In genomic region chr6:119110601-119111548, GRCh38 we compare ENCODE assay signal across 8 cellular contexts. TPM values are rescaled to one million over a fixed set of nuclear protein-coding genes. Genes with fewer than 3 reads are reported as not detected.
DNase-seq lines count a peak whose midpoint lies in the region; ATAC-seq, FAIRE-seq and TF ChIP-seq lines count a peak whose summit lies in the region.

No MANE protein-coding gene starts in this region.

- in situ Hi-C loops in K562 (cut with MboI), result loop anchor here (5.0 to 10.0 kb wide), 2 partner anchors 144 to 826 kb away; no protein-coding TSS in a partner anchor

- POLR2A ChIA-PET in K562 (lab: Yijun Ruan, JAX), result interaction anchor here (0.5 to 1.3 kb wide), 12 partner anchors 9 to 310 kb away, joined by 3 to 7 read pairs (median 4); no protein-coding TSS in a partner anchor

- TF ChIP-seq CTCF in K562 (IDR thresholded peaks at IDR 0.05 in 2 of 3, conservative IDR thresholded peaks at IDR 0.05 in 1 of 3; ENCODE audit: insufficient read depth in 2 of 3, low read depth in 1 of 3, low read length in 3 of 3), result peak; percentile 68 to 86 (median 72)

- TF ChIP-seq EP300 in K562 (IDR thresholded peaks at IDR 0.05; ENCODE audit: low read length), result no peak

- CTCF ChIA-PET in K562 (lab: Yijun Ruan, JAX; ENCODE audit: low intra/inter-chr PET ratio), result interaction anchor here (0.8 to 4.3 kb wide), 5 partner anchors 143 to 827 kb away, joined by 3 to 48 read pairs (median 3); no protein-coding TSS in a partner anchor

- H3K27me3 ChIP-seq in K562 (ENCODE audit: control insufficient read depth in 2 of 2, insufficient read depth in 2 of 2, low read length in 2 of 2), result no peaks in the 10 kb centered on the region

- intact Hi-C loops in K562 (cut with micrococcal nuclease), result loop anchor here (1.0 to 5.0 kb wide), 5 partner anchors 143 to 829 kb away; partner anchors contain the start of gene ASF1A

- DNase-seq in NCI-H2107 treated with DMSO at 0.1 percent for 48 hours (lab: John Stamatoyannopoulos, UW; ENCODE audit: unreplicated experiment) (peak; percentile 68), NCI-H2107 (lab: John Stamatoyannopoulos, UW) (no peak), RPMI8226 (peak; percentile 55), K562 (ENCODE audit: extremely low read depth in 1 of 4, low spot score in 3 of 4) (peak; percentile 58 to 79 (median 64)), iPS-NIHi11 (ENCODE audit: low spot score) (peak; percentile 45)
- DNase-seq in Jurkat, Clone E6-1 (ENCODE audit: low read depth, low spot score), result peak; percentile 56
- DNase-seq in stimulated activated CD4-positive, alpha-beta T cell treated with anti-CD3 and anti-CD28 coated beads, Interleukin-2, amount 100 ng/mL, for 4 hours (ENCODE audit: low read depth), result peak; percentile 35

- no peaks in the 10 kb centered on the region for H3K79me2 ChIP-seq in K562 (ENCODE audit: control insufficient read depth, insufficient read depth, low read length)

- peak; percentile 72 for ATAC-seq in GM21528 (IDR thresholded peaks at IDR 0.05; ENCODE audit: low FRiP score, unreplicated experiment)
- ATAC-seq in K562, result peak; percentile 92

- H3K27ac ChIP-seq in K562 (ENCODE audit: extremely low read depth, low read depth, low read length), result no peak overlapping the region

- no peaks in the 10 kb centered on the region for H3K36me3 ChIP-seq in K562 (ENCODE audit: control insufficient read depth, insufficient read depth, low read length)

- H3K4me1 ChIP-seq in K562 (replicated peaks in 1 of 2; ENCODE audit: control insufficient read depth in 2 of 2, insufficient read depth in 2 of 2, low read length in 2 of 2), result peaks cover 3 to 16% of the 10 kb centered on the region in 2 experiments; a peak in 3 of 5 replicates

- no peaks in the 10 kb centered on the region for H3K9me3 ChIP-seq in K562 (replicated peaks; ENCODE audit: control insufficient read depth, insufficient read depth, low read depth, low read length)

- no TSS peak for BruUV-seq in K562 (replicated peaks; lab: Mats Ljungman, UMichigan)

- H4K20me1 ChIP-seq in K562 (replicated peaks; ENCODE audit: control insufficient read depth, insufficient read depth, low read length), result no peaks in the 10 kb centered on the region

- WGBS in K562 (ENCODE audit: insufficient coverage, low coverage, missing lambda C conversion rate), result 28% methylated on average over 8 of the region's 8 CpGs

- no peaks in the 10 kb centered on the region for H3K9me1 ChIP-seq in K562 (ENCODE audit: control insufficient read depth, insufficient read depth, low read length)

- no peak overlapping the region for H3K4me2 ChIP-seq in K562 (ENCODE audit: insufficient read depth, low read length)

- peak overlapping the region; percentile 66 for H2AFZ ChIP-seq in K562 (ENCODE audit: low read depth, low read length)

- TF ChIP-seq RAD21 in K562 (CRISPR knock-in tag; conservative IDR thresholded peaks at IDR 0.05 in 1 of 2, IDR thresholded peaks at IDR 0.05 in 1 of 2), result peak; percentile 97 to 98

- no peak for TF ChIP-seq POLR2A in K562 (conservative IDR thresholded peaks at IDR 0.05)

- H3K9ac ChIP-seq in K562 (ENCODE audit: insufficient read depth in 1 of 2, low read depth in 2 of 2, low read length in 2 of 2), result no peak overlapping the region

- FAIRE-seq in K562 (lab: Jason Lieb, UNC), result peak; percentile 98

- H3K4me3 ChIP-seq in Jurkat, Clone E6-1 (ENCODE audit: low read length), result no peak overlapping the region
- no peak overlapping the region for H3K4me3 ChIP-seq in K562

TF ChIP-seq in K562, 482 proteins besides CTCF, POLR2A, EP300 and RAD21 (continues in another document):
- TF ChIP-seq COPS2 (conservative IDR thresholded peaks at IDR 0.05), result no peak
- TF ChIP-seq CSDE1 (IDR thresholded peaks at IDR 0.05), result no peak
- TF ChIP-seq DEAF1 (CRISPR knock-in tag; IDR thresholded peaks at IDR 0.05), result peak; percentile 95
- no peak for TF ChIP-seq ZNF280A (IDR thresholded peaks at IDR 0.05; ENCODE audit: low read depth, partially characterized antibody)
- no peak for TF ChIP-seq SP2 (IDR thresholded peaks at IDR 0.05; ENCODE audit: extremely low read depth, low read depth, low read length, poor library complexity, severe bottlenecking)
- no peak for TF ChIP-seq TRIM24 (IDR thresholded peaks at IDR 0.05)
- no peak for TF ChIP-seq GATAD2B (IDR thresholded peaks at IDR 0.05; ENCODE audit: borderline replicate concordance)
- no peak for TF ChIP-seq CBX2 (IDR thresholded peaks at IDR 0.05; ENCODE audit: insufficient read depth, low read length, poor library complexity, severe bottlenecking)
- no peak for TF ChIP-seq ZKSCAN1 (IDR thresholded peaks at IDR 0.05; ENCODE audit: low read depth, low read length)
- TF ChIP-seq CREB5 (CRISPR knock-in tag; IDR thresholded peaks at IDR 0.05), result no peak
- no peak for TF ChIP-seq THAP12 (CRISPR knock-in tag; IDR thresholded peaks at IDR 0.05)
- no peak for TF ChIP-seq ZC3H8 (IDR thresholded peaks at IDR 0.05)
- no peak for TF ChIP-seq KDM1A (IDR thresholded peaks at IDR 0.05)

RNA-seq across cellular contexts. Expression of gene FAM184A, which starts 32.4 kb away (rescaled TPM):
- polyA plus RNA-seq in Jurkat, Clone E6-1 (2012; ENCODE audit: insufficient read depth, insufficient read length), result 15.4 TPM
- 4.1 and 23.9 TPM in 2 replicates for total RNA-seq in K562 (2011; cell fraction: chromatin; rRNA removed; ENCODE audit: low replicate concordance)
- 2.7 and 4.9 TPM in 2 replicates for total RNA-seq in K562 (2011; cell fraction: nucleolus; rRNA removed)
- total RNA-seq in K562 (2011; cell fraction: nucleoplasm; rRNA removed), result 8.4 and 13.0 TPM in 2 replicates
- total RNA-seq in K562 (2014; rRNA removed) (7.8 and 8.4 TPM in 2 replicates), K562 (2014; rRNA removed; fragmentation: Illumina TruSeq; extraction: Trizol) (16.8 and 18.7 TPM in 2 replicates), K562 (2015; rRNA removed; fragmentation: Illumina TruSeq; extraction: Trizol) (15.1 and 15.7 TPM in 2 replicates), K562 (2021) (9.5 and 13.6 TPM in 2 replicates)
- polyA plus RNA-seq in K562 (2011; rRNA removed) (10.7 and 13.1 TPM in 2 replicates), K562 (2014; fragmentation: Illumina TruSeq; extraction: Trizol) (11.2 and 15.1 TPM in 2 replicates), K562 (2014; fragmentation: Nextera tagmentation; extraction: Ambion mirVana) (1 to 10 TPM; 6.4 to 9.3 TPM), K562 (2014; rRNA removed) (9.9 and 10.1 TPM in 2 replicates)
- polyA plus RNA-seq in K562 (2011; cell fraction: cytosol; rRNA removed), result 1.9 and 4.1 TPM in 2 replicates
- polyA plus RNA-seq in K562 (2011; cell fraction: nucleus; rRNA removed), result 13.8 and 14.7 TPM in 2 replicates
- 6.3 and 8.8 TPM in 2 replicates for polyA plus RNA-seq in K562 (2012)
- polyA minus RNA-seq in K562 (2011; rRNA and poly(A)+ RNA removed), result 10.7 and 12.1 TPM in 2 replicates
- 3.3 and 6.6 TPM in 2 replicates for polyA minus RNA-seq in K562 (2011; cell fraction: cytosol; rRNA and poly(A)+ RNA removed)
- 13.3 and 16.1 TPM in 2 replicates for polyA minus RNA-seq in K562 (2011; cell fraction: nucleus; rRNA and poly(A)+ RNA removed)
